1 cellular context compared by ENCODE assay signal in the genomic region with DNA sequence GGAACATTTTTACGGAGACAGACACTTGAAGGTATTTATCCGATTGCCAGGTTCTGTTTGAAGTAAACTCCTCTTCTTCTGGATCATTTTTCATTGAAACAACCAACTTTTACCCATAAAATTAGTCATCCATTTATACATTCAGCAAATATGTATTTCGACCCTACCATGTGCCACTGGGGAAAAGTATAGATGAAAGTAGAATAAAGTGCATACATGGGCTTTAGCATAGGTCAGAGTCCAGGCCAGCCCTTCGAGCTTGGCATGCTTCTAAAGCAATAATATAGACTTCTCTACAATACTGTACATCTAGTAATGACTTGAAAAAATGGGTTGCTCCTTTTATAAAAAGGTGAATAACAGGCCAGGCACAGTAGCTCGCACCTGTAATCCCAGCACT.
TF ChIP-seq lines count a peak whose summit lies in the region.

No MANE protein-coding gene starts in this region.

TF ChIP-seq in GM12878, 131 proteins besides CTCF, POLR2A, EP300 and RAD21:
- no peak for TF ChIP-seq MYC (IDR thresholded peaks at IDR 0.05; ENCODE audit: insufficient read depth, insufficient read length, insufficient replicate concordance, low read length, severe bottlenecking)
- no peak for TF ChIP-seq SMAD1 (IDR thresholded peaks at IDR 0.05; ENCODE audit: low read depth, partially characterized antibody)
- TF ChIP-seq KDM1A (IDR thresholded peaks at IDR 0.05; ENCODE audit: borderline replicate concordance) = no peak
- no peak for TF ChIP-seq RELA (IDR thresholded peaks at IDR 0.05; ENCODE audit: borderline replicate concordance, partially characterized antibody)
